Comparison of ENCODE assay signal across 13 cellular contexts in genomic region chr11:118342503-118343161, GRCh38. TPM values are rescaled to one million over a fixed set of nuclear protein-coding genes. Genes with fewer than 3 reads are reported as not detected.
A peak's percentile ranks its signal among the peaks of the same experiment; 100 is the strongest.
DNase-seq lines count a peak whose midpoint lies in the region; ATAC-seq, FAIRE-seq and TF ChIP-seq lines count a peak whose summit lies in the region.
"Had no signal": no experiment of that assay in that cellular context is flagged by ENCODE, and none has a peak within 500 bp of the region (broad histone marks: within the 10 kb centered on the region; RNA-seq: fewer than 3 reads in every experiment).

Gene CD3D (minus strand): TSS chr11:118342705. CDS start chr11:118342607, 98 bp downstream.

- H3K36me3 Mint-ChIP-seq in GM23338 (ENCODE audit: low read depth): no peaks in the 10 kb centered on the region

- H3K79me2 ChIP-seq in GM23338 (replicated peaks; ENCODE audit: insufficient read depth) (no peaks in the 10 kb centered on the region), GM12878 (ENCODE audit: control insufficient read depth, insufficient read depth, low read length) (no peaks in the 10 kb centered on the region)

- ATAC-seq in GM23338: no peak
- no peak for ATAC-seq in GM12878
- no peak for ATAC-seq in aorta (ENCODE audit: low FRiP score)

- no peak for TF ChIP-seq RAD21 in GM12878 (IDR thresholded peaks at IDR 0.05; ENCODE audit: insufficient read depth, low read depth, low read length)

- H3K4me1 ChIP-seq in GM23338 (ENCODE audit: insufficient read depth) (no peaks in the 10 kb centered on the region), GM12878 (ENCODE audit: control insufficient read depth, insufficient read depth, low read length) (no peaks in the 10 kb centered on the region), aorta (ENCODE audit: control insufficient read depth in 1 of 2, insufficient read depth in 2 of 2, low read length in 2 of 2) (no peaks in the 10 kb centered on the region), left ventricle myocardium inferior (no peaks in the 10 kb centered on the region)

- no peaks in the 10 kb centered on the region for H3K4me1 Mint-ChIP-seq in GM23338

- no peak for FAIRE-seq in GM12878 (lab: Jason Lieb, UNC)

- H3K27ac ChIP-seq in GM23338 (ENCODE audit: low read depth): no peak within 1 kb of the TSS
- no peak within 1 kb of the TSS for H3K27ac ChIP-seq in GM12878 (ENCODE audit: control insufficient read depth, insufficient read depth)
- H3K27ac ChIP-seq in aorta (ENCODE audit: low read depth in 1 of 2, low read length in 2 of 2): no peak within 1 kb of the TSS
- H3K27ac ChIP-seq in left ventricle myocardium inferior (replicated peaks): no peak within 1 kb of the TSS

- in situ Hi-C loops in GM12878 (cut with MboI): no loop called here

- no peaks in the 10 kb centered on the region for H3K36me3 ChIP-seq in GM23338 (ENCODE audit: insufficient read depth)
- H3K36me3 ChIP-seq in GM12878 (ENCODE audit: control insufficient read depth in 2 of 2, insufficient read depth in 2 of 2, low read length in 1 of 2): no peaks in the 10 kb centered on the region
- H3K36me3 ChIP-seq in aorta (ENCODE audit: control insufficient read depth in 1 of 2, insufficient read depth in 2 of 2, low read length in 1 of 2): no peaks in the 10 kb centered on the region
- no peaks in the 10 kb centered on the region for H3K36me3 ChIP-seq in left ventricle myocardium inferior

- 58% methylated on average over 13 of the region's 13 CpGs for WGBS in GM12878 (ENCODE audit: insufficient coverage, insufficient replicate concordance, low lambda C conversion rate, missing lambda C conversion rate)
- whole genome bisulfite sequencing in aorta, 2 donors: 78 to 79% methylated on average over 13 of the region's 13 CpGs

- intact Hi-C loops in GM12878 (cut with micrococcal nuclease; ENCODE audit: unreplicated experiment) (no loop called here), aorta (cut with DNase I) (no loop called here), left ventricle myocardium inferior (cut with micrococcal nuclease) (no loop called here)

- no peak within 1 kb of the TSS for H3K4me2 ChIP-seq in GM23338
- no peak within 1 kb of the TSS for H3K4me2 ChIP-seq in GM12878 (ENCODE audit: control insufficient read depth, insufficient read depth)

- peak; percentile 34; the same call in 1 of the 2 replicates for TF ChIP-seq POLR2A in GM12878 (IDR thresholded peaks at IDR 0.05; ENCODE audit: low read depth, low read length)

- POLR2A ChIA-PET in GM12878 (lab: Charles Lee): no interaction called here

- TF ChIP-seq CTCF in GM23338 (conservative IDR thresholded peaks at IDR 0.05; ENCODE audit: low read depth in 2 of 2) (no peak), GM12878 (IDR thresholded peaks at IDR 0.05 in 2 of 3, conservative IDR thresholded peaks at IDR 0.05 in 1 of 3; ENCODE audit: control insufficient read depth in 2 of 3, extremely low read depth in 1 of 3, insufficient read depth in 1 of 3, low read depth in 3 of 3, low read length in 3 of 3) (no peak), GM10266 (IDR thresholded peaks at IDR 0.05; ENCODE audit: control insufficient read depth, insufficient read depth, low read depth, missing control alignments) (no peak), left ventricle myocardium inferior (IDR thresholded peaks at IDR 0.05; ENCODE audit: borderline replicate concordance) (no peak)

- peak within 1 kb of the TSS; percentile 72 for H2AFZ ChIP-seq in GM23338
- H2AFZ ChIP-seq in GM12878 (ENCODE audit: control insufficient read depth, low read depth, low read length): no peak within 1 kb of the TSS

- no peaks in the 10 kb centered on the region for H4K20me1 ChIP-seq in GM23338 (replicated peaks; ENCODE audit: insufficient read depth)
- H4K20me1 ChIP-seq in GM12878 (ENCODE audit: control insufficient read depth, insufficient read depth): no peaks in the 10 kb centered on the region

- no peaks in the 10 kb centered on the region for H3K9me3 ChIP-seq in GM12878 (replicated peaks; ENCODE audit: control insufficient read depth, insufficient read depth, low read length)
- H3K9me3 ChIP-seq in aorta (ENCODE audit: control insufficient read depth, low read length): no peaks in the 10 kb centered on the region
- H3K9me3 ChIP-seq in left ventricle myocardium inferior (replicated peaks): no peaks in the 10 kb centered on the region

- H3K9me3 Mint-ChIP-seq in GM23338: no peaks in the 10 kb centered on the region; the same call in 2 of the 3 replicates

- H3K27me3 Mint-ChIP-seq in GM23338 (ENCODE audit: insufficient read depth, low read depth, poor library complexity): peaks cover 9% of the 10 kb centered on the region

- no peak within 1 kb of the TSS for H3K4me3 Mint-ChIP-seq in GM23338

- no peaks in the 10 kb centered on the region for H3K9me2 ChIP-seq in GM23338 (ENCODE audit: insufficient read depth)

- H3K4me3 ChIP-seq in GM23338: no peak within 1 kb of the TSS
- no peak within 1 kb of the TSS for H3K4me3 ChIP-seq in GM12878
- H3K4me3 ChIP-seq in aorta (ENCODE audit: low read length in 2 of 2): no peak within 1 kb of the TSS
- H3K4me3 ChIP-seq in left ventricle myocardium inferior: no peak within 1 kb of the TSS

- CTCF ChIA-PET in GM12878 (lab: Yijun Ruan, JAX): interaction anchor here (1.4 kb wide), 1 partner anchor 10 kb away, joined by 4 read pairs; no protein-coding TSS in a partner anchor

- BruUV-seq in GM12878 (replicated peaks; lab: Mats Ljungman, UMichigan): no TSS peak

- H3F3A ChIP-seq in GM23338 (replicated peaks; ENCODE audit: low read depth): no peaks in the 10 kb centered on the region

- H3K9ac ChIP-seq in GM12878 (ENCODE audit: control insufficient read depth, insufficient read depth, low read length): no peak within 1 kb of the TSS

- H3K27me3 ChIP-seq in GM23338 (ENCODE audit: insufficient read depth) (0 out of 2 replicates have a peak, but pooled peaks cover 5% of the 10 kb centered on the region), GM12878 (replicated peaks in 1 of 2; ENCODE audit: control insufficient read depth in 2 of 2, insufficient read depth in 2 of 2, low read length in 1 of 2) (no peaks in the 10 kb centered on the region; a peak in 1 of 4 replicates), aorta (ENCODE audit: control insufficient read depth in 1 of 2, insufficient read depth in 2 of 2, low read length in 1 of 2) (no peaks in the 10 kb centered on the region), left ventricle myocardium inferior (ENCODE audit: low read depth) (peaks cover 55% of the 10 kb centered on the region)

- SMC1A ChIA-PET in GM12878 (lab: Charles Lee; ENCODE audit: uncharacterized antibody, unreplicated experiment): interaction anchor here (0.9 to 1.7 kb wide), 4 partner anchors 9 to 66 kb away, joined by 3 to 7 read pairs (median 4); no protein-coding TSS in a partner anchor

- peak; percentile 6 for DNase-seq in GM23338 (ENCODE audit: low spot score)
- DNase-seq in activated CD4-positive, alpha-beta T cell treated with anti-CD3 and anti-CD28 coated beads, Interleukin-2, amount 50 U/mL, for 1 hour: peak; percentile 69
- no peak for DNase-seq in GM12878 (ENCODE audit: low read depth, low spot score)
- peak; percentile 65 to 71 for DNase-seq in stimulated activated CD4-positive, alpha-beta T cell treated with anti-CD3 and anti-CD28 coated beads, Interleukin-2, amount 100 ng/mL, for 24 hours
- no peak for DNase-seq in KG1 (lab: John Stamatoyannopoulos, UW)
- DNase-seq in aorta: no peak
- no peak for DNase-seq in GM10266 (ENCODE audit: extremely low spot score)
- DNase-seq in left ventricle myocardium inferior: no peak
- DNase-seq: dermis blood vessel endothelial cell, islet precursor cell, SIG-M5 had no signal

- no peak for TF ChIP-seq EP300 in GM12878 (IDR thresholded peaks at IDR 0.05; ENCODE audit: borderline replicate concordance in 1 of 2, control insufficient read depth in 1 of 2, low read depth in 2 of 2, low read length in 2 of 2)

- H3K27ac Mint-ChIP-seq in GM23338: no peak within 1 kb of the TSS

- RAD21 ChIA-PET in GM12878 (lab: Charles Lee; ENCODE audit: unreplicated experiment): interaction anchor here (0.6 to 1.1 kb wide), 3 partner anchors 12 to 144 kb away, joined by 3 read pairs; no protein-coding TSS in a partner anchor

TF ChIP-seq in GM23338, 12 proteins besides CTCF, POLR2A, EP300 and RAD21:
- TF ChIP-seq EZH2 (IDR thresholded peaks at IDR 0.05; ENCODE audit: low read depth, unreplicated experiment): no peak
- TF ChIP-seq EZH2phosphoT487 (IDR thresholded peaks at IDR 0.05; ENCODE audit: unreplicated experiment): no peak

TF ChIP-seq in GM12878, 131 proteins besides CTCF, POLR2A, EP300 and RAD21:
- TF ChIP-seq BHLHE40 (IDR thresholded peaks at IDR 0.05; ENCODE audit: borderline replicate concordance in 1 of 2, low read depth in 2 of 2, low read length in 1 of 2): no peak
- TF ChIP-seq NFIC (IDR thresholded peaks at IDR 0.05; ENCODE audit: low read depth, low read length): no peak
- no peak for TF ChIP-seq ZNF274 (IDR thresholded peaks at IDR 0.05; ENCODE audit: insufficient read depth, insufficient read length)
- no peak for TF ChIP-seq JUNB (IDR thresholded peaks at IDR 0.05)
- TF ChIP-seq MTA2 (IDR thresholded peaks at IDR 0.05; ENCODE audit: low read depth): no peak
- no peak for TF ChIP-seq CBX3 (IDR thresholded peaks at IDR 0.05; ENCODE audit: borderline replicate concordance, low read depth)
- TF ChIP-seq SUPT20H (IDR thresholded peaks at IDR 0.05; ENCODE audit: borderline replicate concordance, control insufficient read depth, low read depth, low read length): no peak

RNA-seq across cellular contexts. Expression of gene CD3D, which starts in this region (rescaled TPM):
- not detected in 2 replicates for total RNA-seq in GM23338 (2014; rRNA removed; shearing (Covaris generic))
- polyA plus RNA-seq in GM23338 (2016; fragmentation: Nextera tagmentation; extraction: Ambion mirVana) (not detected in 2 replicates), GM12878 (2011; rRNA removed) (not detected in 2 replicates), GM12878 (2014; fragmentation: Illumina TruSeq; extraction: Trizol) (0.13 TPM in 1 of 2 replicates, not detected in the other), GM12878 (2014; fragmentation: Nextera tagmentation; extraction: Ambion mirVana) (under 1 TPM; 0.13 to 0.45 TPM), GM12878 (2014; rRNA removed) (not detected in 2 replicates), GM12878 (2016; fragmentation: Nextera tagmentation; extraction: Ambion mirVana) (not detected), aorta (1 to 10 TPM in 1 of 2 donors, under 1 TPM in 1; 0.36 to 3.3 TPM)
- total RNA-seq in GM12878 (2013; cell fraction: nucleolus; rRNA removed): not detected in 2 replicates
- total RNA-seq in GM12878 (2014; rRNA removed) (0.44 TPM in 1 of 2 replicates, not detected in the other), GM12878 (2014; rRNA removed; fragmentation: Illumina TruSeq; extraction: Trizol) (not detected in 2 replicates), GM12878 (2021) (0.32 and 0.69 TPM in 2 replicates), aorta (1 to 10 TPM; 3.0 to 3.9 TPM), left ventricle myocardium inferior (not detected)
- not detected for polyA plus RNA-seq in GM12878 (2011; ENCODE audit: low read depth)
- polyA plus RNA-seq in GM12878 (2011; cell fraction: cytosol; rRNA removed): not detected in 2 replicates
- not detected in 2 replicates for polyA plus RNA-seq in GM12878 (2011; cell fraction: nucleus; rRNA removed)
- polyA plus RNA-seq in GM12878 (2012): not detected in 2 replicates
- not detected in 2 replicates for polyA minus RNA-seq in GM12878 (2011; rRNA and poly(A)+ RNA removed)
- not detected in 2 replicates for polyA minus RNA-seq in GM12878 (2011; cell fraction: cytosol; rRNA and poly(A)+ RNA removed)
- not detected in 2 replicates for polyA minus RNA-seq in GM12878 (2011; cell fraction: nucleus; rRNA and poly(A)+ RNA removed)
- total RNA-seq: dermis blood vessel endothelial cell, MCF 10A, skeletal muscle tissue had no signal

Comparison
In these comparisons a context has a peak if more than half of its experiments do, and no peak if none do; other contexts are left out.
1. Peak in DNase-seq in GM23338; RNA of the gene not detected or under 1 TPM.
2. DNase-seq: peak in activated CD4-positive, alpha-beta T cell treated with anti-CD3 and anti-CD28 coated beads, Interleukin-2, amount 50 U/mL, for 1 hour (single experiment) and stimulated activated CD4-positive, alpha-beta T cell treated with anti-CD3 and anti-CD28 coated beads, Interleukin-2, amount 100 ng/mL, for 24 hours (2 of 2); none in GM12878 (single experiment), KG1 (single experiment), aorta (0 of 2), GM10266 (single experiment) and left ventricle myocardium inferior (single experiment).